Comparison of ENCODE assay signal across 8 cellular contexts in the genomic region with DNA sequence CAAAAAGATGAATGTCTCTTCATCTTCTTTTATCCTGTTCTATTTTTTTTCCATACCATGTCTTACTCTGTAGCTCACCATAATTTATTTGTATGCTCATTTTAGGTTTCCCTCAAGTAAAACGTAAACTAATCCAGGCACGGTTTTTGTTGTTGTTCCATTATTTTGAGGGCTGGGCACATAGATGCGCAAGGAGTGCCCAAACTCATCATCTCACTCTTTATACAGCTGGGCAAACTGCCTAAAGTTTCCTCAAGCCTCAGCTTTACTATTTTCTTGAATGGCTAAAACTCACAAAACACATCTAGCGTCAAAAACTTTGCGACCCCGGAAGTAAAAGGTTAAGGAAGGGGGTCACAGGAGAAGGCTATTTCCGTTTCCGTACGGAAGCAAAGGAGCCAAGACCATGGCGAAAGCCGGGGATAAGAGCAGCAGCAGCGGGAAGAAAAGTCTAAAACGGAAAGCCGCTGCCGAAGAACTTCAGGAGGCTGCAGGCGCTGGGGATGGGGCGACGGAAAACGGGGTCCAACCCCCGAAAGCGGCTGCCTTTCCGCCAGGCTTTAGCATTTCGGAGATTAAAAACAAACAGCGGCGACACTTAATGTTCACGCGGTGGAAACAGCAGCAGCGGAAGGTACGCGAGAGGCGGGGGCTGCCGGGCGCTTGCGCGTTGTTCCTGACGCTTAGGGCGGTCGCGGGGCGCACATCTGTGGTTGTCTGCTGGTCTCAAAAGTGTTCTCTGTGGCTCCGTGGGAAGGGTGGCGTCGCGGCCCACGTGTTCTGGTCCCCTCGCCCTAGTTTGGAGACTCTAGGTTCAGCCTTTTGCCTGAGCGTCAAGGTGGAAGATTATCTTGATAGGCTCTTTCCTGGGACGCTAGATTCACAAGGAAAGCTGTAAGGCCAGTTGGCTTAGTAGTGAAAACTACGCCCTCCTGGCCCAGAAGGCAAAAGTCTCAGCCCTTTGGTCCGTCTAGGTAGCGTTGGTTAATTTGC.
A peak's percentile ranks its signal among the peaks of the same experiment; 100 is the strongest.
DNase-seq lines count a peak whose midpoint lies in the region; ATAC-seq and TF ChIP-seq lines count a peak whose summit lies in the region.

A gene with protein sequence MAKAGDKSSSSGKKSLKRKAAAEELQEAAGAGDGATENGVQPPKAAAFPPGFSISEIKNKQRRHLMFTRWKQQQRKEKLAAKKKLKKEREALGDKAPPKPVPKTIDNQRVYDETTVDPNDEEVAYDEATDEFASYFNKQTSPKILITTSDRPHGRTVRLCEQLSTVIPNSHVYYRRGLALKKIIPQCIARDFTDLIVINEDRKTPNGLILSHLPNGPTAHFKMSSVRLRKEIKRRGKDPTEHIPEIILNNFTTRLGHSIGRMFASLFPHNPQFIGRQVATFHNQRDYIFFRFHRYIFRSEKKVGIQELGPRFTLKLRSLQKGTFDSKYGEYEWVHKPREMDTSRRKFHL (plus strand): TSS at position 391 of the 993 bp plus-strand sequence. CDS start 16 bp downstream, at position 407.

- TF ChIP-seq POLR2A in GM18505 (IDR thresholded peaks at IDR 0.05; ENCODE audit: borderline replicate concordance, extremely low read depth, insufficient read depth, insufficient read length): peak; percentile 88

- ATAC-seq in GM18505 (IDR thresholded peaks at IDR 0.05; ENCODE audit: unreplicated experiment) (peak; percentile 95), HG02943 (IDR thresholded peaks at IDR 0.05; ENCODE audit: low read depth, unreplicated experiment) (peak; percentile 97)

- no peak for TF ChIP-seq CTCF in astrocyte of the cerebellum (IDR thresholded peaks at IDR 0.05; ENCODE audit: low read depth, low read length, missing control alignments)

- peak within 1 kb of the TSS; percentile 58 for H3K4me3 ChIP-seq in astrocyte of the cerebellum (ENCODE audit: low read depth, low read length)

- DNase-seq in NCI-H187 (lab: John Stamatoyannopoulos, UW) (peak; percentile 25 to 89), T-helper 9 cell (peak; percentile 67), astrocyte of the cerebellum (ENCODE audit: low read depth) (peak; percentile 57), hippocampal formation (lab: John Stamatoyannopoulos, UW) (peak; percentile 68 to 78), retina (peak; percentile 94), GOT3 (lab: John Stamatoyannopoulos, UW) (no peak)

- in situ Hi-C loops in astrocyte of the cerebellum (cut with HindIII; ENCODE audit: low sequenced_read_pairs): no loop called here
